Comparison of ENCODE assay signal across 22 cellular contexts in the genomic region with DNA sequence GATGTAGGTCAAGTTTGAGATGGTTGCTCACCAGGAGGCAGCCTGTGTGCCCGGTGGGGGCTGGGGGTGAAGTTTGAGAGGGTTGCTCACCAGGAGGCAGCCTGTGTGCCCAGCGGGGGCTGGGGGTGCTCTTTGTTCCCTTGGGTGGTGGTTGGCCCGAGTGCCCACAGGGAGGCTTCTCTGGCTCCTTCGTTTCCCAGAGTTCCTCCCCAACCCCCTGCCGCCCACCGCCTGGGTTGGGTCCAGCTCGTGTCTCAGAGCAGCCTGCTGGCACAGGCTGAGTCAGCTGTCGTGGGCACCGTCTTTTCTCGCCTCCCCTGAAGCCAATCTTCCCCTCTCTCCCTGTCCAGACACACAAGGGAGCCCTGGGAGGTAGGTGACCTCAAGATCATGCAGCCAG. TPM values are rescaled to one million over a fixed set of nuclear protein-coding genes. Genes with fewer than 3 reads are reported as not detected.
DNase-seq lines count a peak whose midpoint lies in the region; ATAC-seq, FAIRE-seq and TF ChIP-seq lines count a peak whose summit lies in the region.
"Had no signal": no experiment of that assay in that cellular context is flagged by ENCODE, and none has a peak within 500 bp of the region (broad histone marks: within the 10 kb centered on the region; RNA-seq: fewer than 3 reads in every experiment).

No MANE protein-coding gene starts in this region.

- H4K20me1 ChIP-seq in BLaER1 (peaks cover 56% of the 10 kb centered on the region), K562 (replicated peaks; ENCODE audit: control insufficient read depth, insufficient read depth, low read length) (peaks cover 7% of the 10 kb centered on the region; the same call in 1 of the 2 replicates), neural cell (ENCODE audit: insufficient read depth) (no peaks in the 10 kb centered on the region)

- H3F3A ChIP-seq in neural cell (ENCODE audit: insufficient read depth, low read length, poor library complexity, severe bottlenecking): no peaks in the 10 kb centered on the region

- H3K4me3 ChIP-seq in BLaER1 (no peak overlapping the region), K562 (no peak overlapping the region), neural cell (ENCODE audit: low read length) (peak overlapping the region; percentile 86)
- H3K4me3 ChIP-seq in CD8-positive, alpha-beta memory T cell (ENCODE audit: low read length): no peak overlapping the region
- H3K4me3 ChIP-seq: gastrocnemius medialis, GM23338, psoas muscle, smooth muscle cell, thoracic aorta had no signal

- H3K9me3 ChIP-seq in BLaER1 (0 out of 2 replicates have a peak, but pooled peaks cover 3% of the 10 kb centered on the region), K562 (replicated peaks; ENCODE audit: control insufficient read depth, insufficient read depth, low read depth, low read length) (no peaks in the 10 kb centered on the region), neural cell (ENCODE audit: low read length) (no peaks in the 10 kb centered on the region)
- no peaks in the 10 kb centered on the region for H3K9me3 ChIP-seq in CD8-positive, alpha-beta memory T cell (ENCODE audit: low read length)
- H3K9me3 ChIP-seq: gastrocnemius medialis, psoas muscle, thoracic aorta had no signal

- TF ChIP-seq POLR2A in K562 (conservative IDR thresholded peaks at IDR 0.05): no peak

- peaks cover 0 to 3% (median 2%) of the 10 kb centered on the region in 3 donors for H3K36me3 Mint-ChIP-seq in CD8-positive, alpha-beta memory T cell

- no peak overlapping the region for H3K27ac ChIP-seq in BLaER1
- no peak overlapping the region for H3K27ac ChIP-seq in CD8-positive, alpha-beta memory T cell (ENCODE audit: low read depth, low read length)
- no peak overlapping the region for H3K27ac ChIP-seq in K562 (ENCODE audit: extremely low read depth, low read depth, low read length)
- H3K27ac ChIP-seq in neural cell (ENCODE audit: low read length): no peak overlapping the region
- H3K27ac ChIP-seq: gastrocnemius medialis, psoas muscle, thoracic aorta had no signal

- no peak overlapping the region for H3K9ac ChIP-seq in BLaER1
- H3K9ac ChIP-seq in K562 (ENCODE audit: insufficient read depth in 1 of 2, low read depth in 2 of 2, low read length in 2 of 2): peak overlapping the region in 1 of 2 experiments; percentile 4; a peak in 2 of 4 replicates
- no peak overlapping the region for H3K9ac ChIP-seq in neural cell (ENCODE audit: low read length)

- H3K4me2 ChIP-seq in BLaER1 (peak overlapping the region; percentile 84), K562 (ENCODE audit: insufficient read depth, low read length) (no peak overlapping the region), neural cell (ENCODE audit: low read length) (no peak overlapping the region)
- H3K4me2 ChIP-seq: GM23338, smooth muscle cell had no signal

- intact Hi-C loops in K562 (cut with micrococcal nuclease): no loop called here

- CTCF ChIA-PET in CD8-positive, alpha-beta memory T cell (lab: Charles Lee): interaction anchor here (2.3 kb wide), 1 partner anchor 46 kb away, joined by 8 read pairs; no protein-coding TSS in a partner anchor
- CTCF ChIA-PET in K562 (lab: Yijun Ruan, JAX; ENCODE audit: low intra/inter-chr PET ratio): no interaction called here

- no peak for TF ChIP-seq CTCF in K562 (IDR thresholded peaks at IDR 0.05 in 2 of 3, conservative IDR thresholded peaks at IDR 0.05 in 1 of 3; ENCODE audit: insufficient read depth in 2 of 3, low read depth in 1 of 3, low read length in 3 of 3)
- TF ChIP-seq CTCF in neural cell (IDR thresholded peaks at IDR 0.05; ENCODE audit: poor library complexity, severe bottlenecking): no peak
- no peak for TF ChIP-seq CTCF in GM20000 (IDR thresholded peaks at IDR 0.05; ENCODE audit: extremely low read depth, missing control alignments)

- no peaks in the 10 kb centered on the region for H3K36me3 ChIP-seq in BLaER1
- no peaks in the 10 kb centered on the region for H3K36me3 ChIP-seq in CD8-positive, alpha-beta memory T cell (ENCODE audit: insufficient read depth, low read length)
- H3K36me3 ChIP-seq in K562 (ENCODE audit: control insufficient read depth, insufficient read depth, low read length): no peaks in the 10 kb centered on the region
- H3K36me3 ChIP-seq in neural cell (ENCODE audit: insufficient read depth, low read length): no peaks in the 10 kb centered on the region
- H3K36me3 ChIP-seq: gastrocnemius medialis, thoracic aorta had no signal

- H3K4me1 ChIP-seq in BLaER1 (peaks cover 73% of the 10 kb centered on the region), K562 (replicated peaks in 1 of 2; ENCODE audit: control insufficient read depth in 2 of 2, insufficient read depth in 2 of 2, low read length in 2 of 2) (peaks cover 25 to 42% of the 10 kb centered on the region in 2 experiments)
- H3K4me1 ChIP-seq in CD8-positive, alpha-beta memory T cell (ENCODE audit: insufficient read depth, low read length): peaks cover 65% of the 10 kb centered on the region
- H3K4me1 ChIP-seq: gastrocnemius medialis, psoas muscle had no signal

- H3K4me1 Mint-ChIP-seq in CD8-positive, alpha-beta memory T cell: peaks cover 46 to 74% (median 51%) of the 10 kb centered on the region in 3 donors

- peaks cover 69% of the 10 kb centered on the region for H3K79me2 ChIP-seq in K562 (ENCODE audit: control insufficient read depth, insufficient read depth, low read length)
- peaks cover 41% of the 10 kb centered on the region for H3K79me2 ChIP-seq in neural cell (replicated peaks; ENCODE audit: insufficient read depth, low read length)

- no peaks in the 10 kb centered on the region for H3K9me1 ChIP-seq in K562 (ENCODE audit: control insufficient read depth, insufficient read depth, low read length)

- BruUV-seq in K562 (replicated peaks; lab: Mats Ljungman, UMichigan): no TSS peak

- H3K27me3 ChIP-seq in BLaER1: no peaks in the 10 kb centered on the region
- no peaks in the 10 kb centered on the region for H3K27me3 ChIP-seq in CD8-positive, alpha-beta memory T cell (ENCODE audit: insufficient read depth, low read length, poor library complexity, severe bottlenecking)
- H3K27me3 ChIP-seq in K562 (ENCODE audit: control insufficient read depth in 2 of 2, insufficient read depth in 2 of 2, low read length in 2 of 2): no peaks in the 10 kb centered on the region
- no peaks in the 10 kb centered on the region for H3K27me3 ChIP-seq in neural cell (ENCODE audit: insufficient read depth, low read depth, low read length)

- no peak for DNase-seq in CD8-positive, alpha-beta memory T cell
- DNase-seq in K562 (ENCODE audit: extremely low read depth in 1 of 4, low spot score in 3 of 4) (no peak), GM20000 (ENCODE audit: low spot score) (no peak), SKM-1 (lab: John Stamatoyannopoulos, UW; ENCODE audit: unreplicated experiment) (no peak), KBM-7 (no peak)
- DNase-seq: gastrocnemius medialis, mesenchymal stem cell, NCI-H1436 treated with DMSO at 0.1 percent for 48 hours, NCI-H2171 treated with DMSO at 0.1 percent for 48 hours, NCI-H748 treated with DMSO at 0.1 percent for 48 hours, psoas muscle, SIG-M5, T-helper 2 cell had no signal

- peak overlapping the region in 7 of 8 donors; percentile 63 to 95 (median 93) for H3K27ac Mint-ChIP-seq in CD8-positive, alpha-beta memory T cell
- H3K27ac Mint-ChIP-seq: GM23338 had no signal

- no peak for FAIRE-seq in K562 (lab: Jason Lieb, UNC)

- POLR2A ChIA-PET in CD8-positive, alpha-beta memory T cell (lab: Charles Lee): no interaction called here
- POLR2A ChIA-PET in K562 (lab: Yijun Ruan, JAX): interaction anchor here (2.5 kb wide), 1 partner anchor 10 kb away, joined by 14 read pairs; no protein-coding TSS in a partner anchor

- H2AFZ ChIP-seq in K562 (ENCODE audit: low read depth, low read length) (no peak overlapping the region), neural cell (ENCODE audit: low read depth, low read length) (no peak overlapping the region)
- H2AFZ ChIP-seq: GM23338 had no signal

- in situ Hi-C loops in K562 (cut with MboI) (no loop called here), KBM-7 (cut with MboI; ENCODE audit: low pct_unique_long_range_greater_than_20kb, low sequenced_read_pairs) (no loop called here)

- TF ChIP-seq RAD21 in K562 (CRISPR knock-in tag; conservative IDR thresholded peaks at IDR 0.05 in 1 of 2, IDR thresholded peaks at IDR 0.05 in 1 of 2) (no peak), neural cell (conservative IDR thresholded peaks at IDR 0.05) (no peak)

- no peak for ATAC-seq in K562
- ATAC-seq: gastrocnemius medialis, GM23338, psoas muscle had no signal

- 89% methylated on average over 9 of the region's 10 CpGs for WGBS in K562 (ENCODE audit: insufficient coverage, low coverage, missing lambda C conversion rate)

- H3K9me2 ChIP-seq in neural cell (ENCODE audit: insufficient read depth, low read length): no peaks in the 10 kb centered on the region

- peak overlapping the region in 3 of 7 donors; percentile 15 to 88 (median 19) for H3K4me3 Mint-ChIP-seq in CD8-positive, alpha-beta memory T cell
- H3K4me3 Mint-ChIP-seq: GM23338 had no signal

- H3K9me3 Mint-ChIP-seq in CD8-positive, alpha-beta memory T cell: no peaks in the 10 kb centered on the region
- H3K9me3 Mint-ChIP-seq: GM23338, neural crest cell had no signal

- H3K27me3 Mint-ChIP-seq in CD8-positive, alpha-beta memory T cell: no peaks in the 10 kb centered on the region

- TF ChIP-seq EP300 in K562 (IDR thresholded peaks at IDR 0.05; ENCODE audit: low read length) (no peak), neural cell (conservative IDR thresholded peaks at IDR 0.05; ENCODE audit: poor library complexity, severe bottlenecking) (no peak)

RNA-seq across cellular contexts. Expression of a gene that starts 3.1 kb away (rescaled TPM):
- 10 to 100 TPM; 15.7 to 18.0 TPM for total RNA-seq in CD8-positive, alpha-beta memory T cell
- polyA plus RNA-seq in CD8-positive, alpha-beta memory T cell: 38.8 TPM
- total RNA-seq in K562 (2011; cell fraction: chromatin; rRNA removed; ENCODE audit: low replicate concordance): 105 and 234 TPM in 2 replicates
- 91.2 and 97.2 TPM in 2 replicates for total RNA-seq in K562 (2011; cell fraction: nucleolus; rRNA removed)
- total RNA-seq in K562 (2011; cell fraction: nucleoplasm; rRNA removed): 85.9 and 89.9 TPM in 2 replicates
- total RNA-seq in K562 (2014; rRNA removed): 40.9 and 46.5 TPM in 2 replicates
- 10.4 and 13.6 TPM in 2 replicates for total RNA-seq in K562 (2014; rRNA removed; fragmentation: Illumina TruSeq; extraction: Trizol)
- total RNA-seq in K562 (2015; rRNA removed; fragmentation: Illumina TruSeq; extraction: Trizol): 25.2 and 26.2 TPM in 2 replicates
- 30.8 and 32.5 TPM in 2 replicates for total RNA-seq in K562 (2021)
- polyA plus RNA-seq in K562 (2011; rRNA removed): 27.8 and 36.1 TPM in 2 replicates
- 27.5 and 45.8 TPM in 2 replicates for polyA plus RNA-seq in K562 (2011; cell fraction: cytosol; rRNA removed)
- 70.5 and 109 TPM in 2 replicates for polyA plus RNA-seq in K562 (2011; cell fraction: nucleus; rRNA removed)
- polyA plus RNA-seq in K562 (2012): 25.0 and 39.9 TPM in 2 replicates
- polyA plus RNA-seq in K562 (2014; fragmentation: Illumina TruSeq; extraction: Trizol): 17.1 and 25.2 TPM in 2 replicates
- polyA plus RNA-seq in K562 (2014; fragmentation: Nextera tagmentation; extraction: Ambion mirVana): under 1 TPM; 0.24 to 0.35 TPM
- polyA plus RNA-seq in K562 (2014; rRNA removed): 30.7 and 37.1 TPM in 2 replicates
- 21.7 and 35.1 TPM in 2 replicates for polyA minus RNA-seq in K562 (2011; rRNA and poly(A)+ RNA removed)
- 28.8 and 31.9 TPM in 2 replicates for polyA minus RNA-seq in K562 (2011; cell fraction: cytosol; rRNA and poly(A)+ RNA removed)
- polyA minus RNA-seq in K562 (2011; cell fraction: nucleus; rRNA and poly(A)+ RNA removed): 25.7 and 46.8 TPM in 2 replicates
- polyA plus RNA-seq in neural cell: 134 and 159 TPM in 2 replicates
- polyA minus RNA-seq in neural cell: 202 and 213 TPM in 2 replicates

RNA-seq across cellular contexts. Expression of a gene that starts 40.5 kb away (rescaled TPM):
- total RNA-seq in CD8-positive, alpha-beta memory T cell: not detected
- polyA plus RNA-seq in CD8-positive, alpha-beta memory T cell: not detected
- 0.67 and 2.1 TPM in 2 replicates for total RNA-seq in K562 (2011; cell fraction: chromatin; rRNA removed; ENCODE audit: low replicate concordance)
- total RNA-seq in K562 (2011; cell fraction: nucleolus; rRNA removed): 0.39 TPM in 1 of 2 replicates, not detected in the other
- total RNA-seq in K562 (2011; cell fraction: nucleoplasm; rRNA removed): 1.3 and 1.9 TPM in 2 replicates
- total RNA-seq in K562 (2014; rRNA removed) (not detected in 2 replicates), K562 (2014; rRNA removed; fragmentation: Illumina TruSeq; extraction: Trizol) (not detected in 2 replicates), K562 (2015; rRNA removed; fragmentation: Illumina TruSeq; extraction: Trizol) (not detected in 2 replicates), K562 (2021) (0.11 TPM in 1 of 2 replicates, not detected in the other)
- polyA plus RNA-seq in K562 (2011; rRNA removed) (0.11 and 0.42 TPM in 2 replicates), K562 (2014; fragmentation: Illumina TruSeq; extraction: Trizol) (not detected in 2 replicates), K562 (2014; fragmentation: Nextera tagmentation; extraction: Ambion mirVana) (under 1 TPM in 1 of 2 experiments, not detected in 1; 0.14 TPM), K562 (2014; rRNA removed) (not detected in 2 replicates), neural cell (not detected in 2 replicates)
- polyA plus RNA-seq in K562 (2011; cell fraction: cytosol; rRNA removed): 0.38 TPM in 1 of 2 replicates, not detected in the other
- polyA plus RNA-seq in K562 (2011; cell fraction: nucleus; rRNA removed): 0.26 and 0.86 TPM in 2 replicates
- polyA plus RNA-seq in K562 (2012): 0.40 and 0.44 TPM in 2 replicates
- polyA minus RNA-seq in K562 (2011; rRNA and poly(A)+ RNA removed): 0.28 and 0.51 TPM in 2 replicates
- not detected in 2 replicates for polyA minus RNA-seq in K562 (2011; cell fraction: cytosol; rRNA and poly(A)+ RNA removed)
- polyA minus RNA-seq in K562 (2011; cell fraction: nucleus; rRNA and poly(A)+ RNA removed): 0.56 TPM in 1 of 2 replicates, not detected in the other
- not detected in 2 replicates for polyA minus RNA-seq in neural cell
- total RNA-seq: G401, gastrocnemius medialis, GM23338, neural crest cell, psoas muscle, smooth muscle cell, thoracic aorta had no signal
- polyA plus RNA-seq: adipose tissue, esophagus, psoas muscle, smooth muscle cell had no signal
